ENCODE assay signal across 9 cellular contexts in the genomic region with DNA sequence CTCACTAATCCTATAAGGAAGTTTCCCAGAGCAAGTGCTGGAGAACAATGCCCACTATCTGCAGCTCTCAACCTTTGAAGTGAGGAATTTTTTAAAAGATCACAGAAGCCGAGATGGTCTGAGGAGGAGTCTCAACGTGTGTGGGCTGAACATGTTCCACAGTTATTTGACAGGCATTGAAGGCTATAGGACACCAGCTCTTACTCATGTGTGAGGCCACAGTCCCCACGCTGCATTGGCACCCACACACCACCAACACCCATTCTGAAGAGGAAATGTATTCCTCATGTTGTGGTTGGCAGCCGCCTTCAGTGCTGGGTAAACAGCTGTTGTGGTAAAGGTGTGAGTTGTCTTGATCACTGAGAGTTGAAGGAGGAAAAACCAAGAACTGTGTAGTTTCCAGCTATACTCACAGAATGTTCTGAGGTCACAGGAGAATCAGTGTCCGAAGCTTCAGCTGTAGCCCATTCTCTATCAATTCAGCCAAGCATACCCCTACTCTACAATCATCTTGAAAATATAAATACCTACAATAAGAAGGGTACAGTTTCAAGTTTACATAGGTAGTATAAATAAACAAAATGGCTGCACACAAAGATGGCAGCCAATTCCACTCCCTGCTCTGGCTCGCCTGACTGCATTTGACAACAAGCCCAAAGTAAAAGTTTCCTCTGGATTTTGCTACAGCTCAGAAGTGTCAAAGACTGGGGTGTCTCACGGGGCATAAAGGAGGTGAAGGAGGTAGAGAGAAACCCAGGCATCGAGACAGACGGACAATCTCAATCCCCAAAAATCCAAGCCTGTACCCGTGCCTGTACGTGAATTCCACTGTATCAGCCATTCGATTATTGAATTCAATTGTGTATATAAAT. TPM values are rescaled to one million over a fixed set of nuclear protein-coding genes. Genes with fewer than 3 reads are reported as not detected.
DNase-seq lines count a peak whose midpoint lies in the region; ATAC-seq and TF ChIP-seq lines count a peak whose summit lies in the region.
"Had no signal": no experiment of that assay in that cellular context is flagged by ENCODE, and none has a peak within 500 bp of the region (broad histone marks: within the 10 kb centered on the region; RNA-seq: fewer than 3 reads in every experiment).

No MANE protein-coding gene starts in this region.

- H3K4me2 ChIP-seq in DND-41 (ENCODE audit: insufficient read depth, low read length), result peak overlapping the region; percentile 31
- no peak overlapping the region for H3K4me2 ChIP-seq in PC-3 (ENCODE audit: low read length)

- BruUV-seq in PC-3 (replicated peaks; lab: Mats Ljungman, UMichigan), result no TSS peak

- no peaks in the 10 kb centered on the region for H3K9me3 ChIP-seq in DND-41 (ENCODE audit: insufficient read depth, low read length, severe bottlenecking)
- no peaks in the 10 kb centered on the region for H3K9me3 ChIP-seq in PC-3 (ENCODE audit: low read length)

- H3K9me3 Mint-ChIP-seq in activated naive CD4-positive, alpha-beta T cell treated with anti-CD3 and anti-CD28 coated beads, Interleukin-2, amount 10 ng/mL, durations not matched to agents 7 days and 5 days, result peaks cover 9% of the 10 kb centered on the region

- peaks cover 56% of the 10 kb centered on the region for H3K36me3 Mint-ChIP-seq in activated naive CD4-positive, alpha-beta T cell treated with anti-CD3 and anti-CD28 coated beads, Interleukin-2, amount 10 ng/mL, durations not matched to agents 7 days and 5 days

- peaks cover 27% of the 10 kb centered on the region for H3K4me1 ChIP-seq in DND-41 (ENCODE audit: insufficient read depth, low read length)
- H3K4me1 ChIP-seq in PC-3 (ENCODE audit: insufficient read depth, low read length), result no peaks in the 10 kb centered on the region

- peaks cover 14% of the 10 kb centered on the region for H3K4me1 Mint-ChIP-seq in activated naive CD4-positive, alpha-beta T cell treated with anti-CD3 and anti-CD28 coated beads, Interleukin-2, amount 10 ng/mL, durations not matched to agents 7 days and 5 days

- H3K27me3 Mint-ChIP-seq in activated naive CD4-positive, alpha-beta T cell treated with anti-CD3 and anti-CD28 coated beads, Interleukin-2, amount 10 ng/mL, durations not matched to agents 7 days and 5 days, result no peaks in the 10 kb centered on the region

- H3K4me3 ChIP-seq in DND-41 (ENCODE audit: low read depth in 1 of 2, low read length in 2 of 2) (no peak overlapping the region), PC-3 (ENCODE audit: low read length) (no peak overlapping the region)
- H3K4me3 ChIP-seq: skin epidermis had no signal

- TF ChIP-seq CTCF in DND-41 (IDR thresholded peaks at IDR 0.05; ENCODE audit: borderline replicate concordance, extremely low read depth, low read length, poor library complexity, severe bottlenecking), result no peak
- no peak for TF ChIP-seq CTCF in PC-3 (conservative IDR thresholded peaks at IDR 0.05; ENCODE audit: low read depth, low read length)

- H3K27me3 ChIP-seq in DND-41 (ENCODE audit: insufficient read depth, low read length, poor library complexity), result peaks cover 3% of the 10 kb centered on the region
- H3K27me3 ChIP-seq in PC-3 (ENCODE audit: low read length), result no peaks in the 10 kb centered on the region

- H3K79me2 ChIP-seq in DND-41 (ENCODE audit: insufficient read depth, low read length) (no peaks in the 10 kb centered on the region), PC-3 (ENCODE audit: low read length) (no peaks in the 10 kb centered on the region)

- H4K20me1 ChIP-seq in DND-41 (ENCODE audit: insufficient read depth, low read length) (no peaks in the 10 kb centered on the region), PC-3 (ENCODE audit: low read length) (no peaks in the 10 kb centered on the region)

- H2AFZ ChIP-seq in DND-41 (ENCODE audit: low read depth, low read length), result no peak overlapping the region
- H2AFZ ChIP-seq in PC-3 (ENCODE audit: low read length), result no peak overlapping the region

- intact Hi-C loops in PC-3 (cut with micrococcal nuclease), result no loop called here

- CTCF ChIA-PET in activated naive CD4-positive, alpha-beta T cell treated with anti-CD3 and anti-CD28 coated beads, Interleukin-2, amount 10 ng/mL, durations not matched to agents 7 days and 5 days (lab: Charles Lee), result interaction anchor here (0.6 to 3.1 kb wide), 5 partner anchors 9 to 24 kb away, joined by 3 to 14 read pairs (median 7); no protein-coding TSS in a partner anchor
- CTCF ChIA-PET in PC-3 (lab: Charles Lee), result no interaction called here

- H3K27ac ChIP-seq in DND-41 (ENCODE audit: low read length), result no peak overlapping the region
- H3K27ac ChIP-seq in PC-3 (ENCODE audit: low read length), result no peak overlapping the region

- H3K27ac Mint-ChIP-seq in activated naive CD4-positive, alpha-beta T cell treated with anti-CD3 and anti-CD28 coated beads, Interleukin-2, amount 10 ng/mL, durations not matched to agents 7 days and 5 days, result no peak overlapping the region

- DNase-seq in DND-41, result peak; percentile 82
- peak; percentile 40 for DNase-seq in NK-92 (lab: John Stamatoyannopoulos, UW; ENCODE audit: unreplicated experiment)
- DNase-seq in activated naive CD4-positive, alpha-beta T cell treated with anti-CD3 and anti-CD28 coated beads, Interleukin-2, amount 10 ng/mL, durations not matched to agents 7 days and 5 days, result peak; percentile 86
- peak; percentile 58 to 60 for DNase-seq in stimulated activated CD4-positive, alpha-beta T cell treated with anti-CD3 and anti-CD28 coated beads, Interleukin-15, amount 100 ng/mL, for 1 hour (ENCODE audit: low read depth in 1 of 2, low spot score in 1 of 2)
- no peak for DNase-seq in NCI-H1436 treated with DMSO at 0.1 percent for 48 hours (lab: John Stamatoyannopoulos, UW)
- DNase-seq in PC-3, result no peak
- DNase-seq in NCI-H1436 (lab: John Stamatoyannopoulos, UW), result no peak

- H3K9ac ChIP-seq in DND-41 (ENCODE audit: low read depth, low read length) (no peak overlapping the region), PC-3 (ENCODE audit: low read length) (no peak overlapping the region)

- POLR2A ChIA-PET in PC-3 (lab: Charles Lee; ENCODE audit: unreplicated experiment), result interaction anchor here (0.6 kb wide), 1 partner anchor 474 kb away, joined by 3 read pairs; no protein-coding TSS in a partner anchor

- no peak overlapping the region for H3K4me3 Mint-ChIP-seq in activated naive CD4-positive, alpha-beta T cell treated with anti-CD3 and anti-CD28 coated beads, Interleukin-2, amount 10 ng/mL, durations not matched to agents 7 days and 5 days

- H3K36me3 ChIP-seq in DND-41 (ENCODE audit: insufficient read depth, low read length), result no peaks in the 10 kb centered on the region
- H3K36me3 ChIP-seq in PC-3 (ENCODE audit: low read depth, low read length), result no peaks in the 10 kb centered on the region

- H3F3A ChIP-seq in PC-3 (ENCODE audit: low read length, unreplicated experiment), result no peaks in the 10 kb centered on the region

- ATAC-seq in DND-41 (ENCODE audit: insufficient read depth, low read depth), result peak; percentile 99
- peak; percentile 95 for ATAC-seq in GM21825 (IDR thresholded peaks at IDR 0.05; ENCODE audit: unreplicated experiment)
- no peak for ATAC-seq in PC-3

- H3K9me2 ChIP-seq in PC-3 (replicated peaks; ENCODE audit: low read length), result no peaks in the 10 kb centered on the region

RNA-seq across cellular contexts. Expression of a gene that starts 12.1 kb away (rescaled TPM):
- total RNA-seq in PC-3 (2014; rRNA removed), result 0.26 and 0.69 TPM in 2 replicates

Comparison
In these comparisons a context has a peak if more than half of its experiments do, and no peak if none do; other contexts are left out.
1. DNase-seq: peak in DND-41 (single experiment), NK-92 (single experiment), activated naive CD4-positive, alpha-beta T cell treated with anti-CD3 and anti-CD28 coated beads, Interleukin-2, amount 10 ng/mL, durations not matched to agents 7 days and 5 days (single experiment) and stimulated activated CD4-positive, alpha-beta T cell treated with anti-CD3 and anti-CD28 coated beads, Interleukin-15, amount 100 ng/mL, for 1 hour (2 of 2); none in NCI-H1436 treated with DMSO at 0.1 percent for 48 hours (single experiment), PC-3 (single experiment) and NCI-H1436 (single experiment).